In the genomic region with DNA sequence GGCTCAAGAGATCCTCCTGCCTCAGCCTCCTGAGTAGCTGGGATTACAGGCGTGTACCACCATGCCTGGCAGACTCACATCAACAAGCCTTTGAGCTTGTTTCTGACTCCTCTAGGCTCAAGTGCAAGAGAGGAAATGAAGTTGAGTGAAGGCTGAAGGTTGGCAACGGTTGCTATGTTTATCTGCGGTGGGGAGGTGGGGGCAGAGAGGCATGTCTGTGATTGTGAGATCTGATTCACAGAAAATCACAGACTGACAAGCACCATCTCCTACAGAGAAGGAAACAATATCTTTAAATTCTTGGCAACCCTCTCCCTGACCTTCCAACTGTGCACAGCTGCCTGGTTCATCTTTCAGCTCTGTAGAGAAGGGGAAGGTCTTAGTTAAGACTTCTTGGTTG, we compare ENCODE assay signal across 8 cellular contexts. TPM values are rescaled to one million over a fixed set of nuclear protein-coding genes. Genes with fewer than 3 reads are reported as not detected.
A peak's percentile ranks its signal among the peaks of the same experiment; 100 is the strongest.
DNase-seq lines count a peak whose midpoint lies in the region; ATAC-seq and TF ChIP-seq lines count a peak whose summit lies in the region.

No MANE protein-coding gene starts in this region.

- no peak for TF ChIP-seq CTCF in A673 (conservative IDR thresholded peaks at IDR 0.05; ENCODE audit: low read depth, low read length)

- H3K4me3 Mint-ChIP-seq in effector memory CD8-positive, alpha-beta T cell, result peak overlapping the region; percentile 50 to 79

- H3K36me3 Mint-ChIP-seq in effector memory CD8-positive, alpha-beta T cell (ENCODE audit: insufficient read depth), result peaks cover 21% of the 10 kb centered on the region

- peaks cover 31 to 50% of the 10 kb centered on the region in 2 donors for H3K4me1 Mint-ChIP-seq in effector memory CD8-positive, alpha-beta T cell (ENCODE audit: low read depth in 2 of 2)

- H3K4me3 ChIP-seq in A673 (ENCODE audit: low read depth, low read length, poor library complexity, severe bottlenecking), result no peak overlapping the region

- peak; percentile 77 for DNase-seq in A673 (ENCODE audit: low spot score)
- DNase-seq in HT1080 (ENCODE audit: low read depth), result peak; percentile 68
- peak; percentile 37 to 49 for DNase-seq in activated CD4-positive, alpha-beta T cell treated with anti-CD3 and anti-CD28 coated beads for 24 hours (ENCODE audit: low read depth in 2 of 2)
- peak; percentile 78 to 87 (median 79) for DNase-seq in effector memory CD8-positive, alpha-beta T cell
- peak; percentile 51 to 65 (median 64) for DNase-seq in stimulated activated CD4-positive, alpha-beta T cell treated with anti-CD3 and anti-CD28 coated beads, TNF-alpha, amount 100 ng/mL, for 24 hours (ENCODE audit: low read depth in 3 of 3)
- DNase-seq in sciatic nerve (ENCODE audit: low spot score), result no peak
- no peak for DNase-seq in NCI-H1105 treated with DMSO at 0.1 percent for 48 hours (lab: John Stamatoyannopoulos, UW)

- H3K9me3 Mint-ChIP-seq in effector memory CD8-positive, alpha-beta T cell, result no peaks in the 10 kb centered on the region

- no peaks in the 10 kb centered on the region for H3K27me3 ChIP-seq in A673 (replicated peaks; ENCODE audit: insufficient read depth, low read depth, low read length, poor library complexity)

- ATAC-seq in GM19438 (IDR thresholded peaks at IDR 0.05; ENCODE audit: low read depth, unreplicated experiment) (peak; percentile 54), sciatic nerve (no peak)
- peak; percentile 93 for ATAC-seq in effector memory CD8-positive, alpha-beta T cell (replicated peaks)

- intact Hi-C loops in A673 (cut with micrococcal nuclease; ENCODE audit: unreplicated experiment), result no loop called here
- intact Hi-C loops in sciatic nerve (cut with DNase I), result no loop called here

- peak overlapping the region; percentile 97 to 99 for H3K27ac Mint-ChIP-seq in effector memory CD8-positive, alpha-beta T cell

- H3K4me1 ChIP-seq in A673 (ENCODE audit: insufficient read depth, low read length, poor library complexity, severe bottlenecking), result no peaks in the 10 kb centered on the region

- no peaks in the 10 kb centered on the region for H3K27me3 Mint-ChIP-seq in effector memory CD8-positive, alpha-beta T cell

- POLR2A ChIA-PET in A673 (lab: Charles Lee; ENCODE audit: low non-redundant PET), result interaction anchor here (1.1 kb wide), 1 partner anchor 40 kb away, joined by 3 read pairs; no protein-coding TSS in a partner anchor

- no TSS peak for BruUV-seq in A673 (replicated peaks; lab: Mats Ljungman, UMichigan)

- no peaks in the 10 kb centered on the region for H3K9me3 ChIP-seq in A673 (ENCODE audit: low read depth, low read length, poor library complexity, severe bottlenecking)

- no peaks in the 10 kb centered on the region for H3K36me3 ChIP-seq in A673 (ENCODE audit: insufficient read depth, low read length, poor library complexity, severe bottlenecking)

- CTCF ChIA-PET in A673 (lab: Charles Lee), result interaction anchor here (0.5 to 0.6 kb wide), 2 partner anchors 25 to 82 kb away, joined by 6 read pairs; no protein-coding TSS in a partner anchor

- H3K27ac ChIP-seq in A673 (ENCODE audit: low read depth, low read length, poor library complexity, severe bottlenecking), result no peak overlapping the region

RNA-seq across cellular contexts. Expression of a gene that starts 22.1 kb away (rescaled TPM):
- total RNA-seq in A673 (2021), result 0.42 TPM in 1 of 2 replicates, not detected in the other
- total RNA-seq in HT1080 (2014; rRNA removed; shearing (Covaris generic)), result 0.50 and 0.63 TPM in 2 replicates
- polyA plus RNA-seq in HT1080 (2015; cell fraction: cytosol; rRNA removed), result 0.17 and 0.72 TPM in 2 replicates
- 0.33 TPM in 1 of 2 replicates, not detected in the other for polyA plus RNA-seq in HT1080 (2015; cell fraction: nucleus; rRNA removed)
- total RNA-seq in sciatic nerve, result 6.2 TPM

Comparison
In these comparisons a context has a peak if more than half of its experiments do, and no peak if none do; other contexts are left out.
1. DNase-seq: peak in A673 (single experiment), HT1080 (single experiment), activated CD4-positive, alpha-beta T cell treated with anti-CD3 and anti-CD28 coated beads for 24 hours (2 of 2), effector memory CD8-positive, alpha-beta T cell (3 of 3) and stimulated activated CD4-positive, alpha-beta T cell treated with anti-CD3 and anti-CD28 coated beads, TNF-alpha, amount 100 ng/mL, for 24 hours (3 of 3); none in sciatic nerve (single experiment) and NCI-H1105 treated with DMSO at 0.1 percent for 48 hours (single experiment).